In genomic region chr10:35640474-35640873, GRCh38 we compare ENCODE assay signal across 8 cellular contexts. TPM values are rescaled to one million over a fixed set of nuclear protein-coding genes. Genes with fewer than 3 reads are reported as not detected.
A peak's percentile ranks its signal among the peaks of the same experiment; 100 is the strongest.
DNase-seq lines count a peak whose midpoint lies in the region; ATAC-seq, FAIRE-seq and TF ChIP-seq lines count a peak whose summit lies in the region.

No MANE protein-coding gene starts in this region.

- H3K4me1 Mint-ChIP-seq in astrocyte (ENCODE audit: low read depth, unreplicated experiment): peaks cover 23% of the 10 kb centered on the region

- peaks cover 12% of the 10 kb centered on the region for H4K20me1 ChIP-seq in astrocyte (ENCODE audit: insufficient read depth, low read length)
- peaks cover 2% of the 10 kb centered on the region for H4K20me1 ChIP-seq in hepatocyte (ENCODE audit: insufficient read depth, poor library complexity, severe bottlenecking)

- H3K9me3 ChIP-seq in NT2/D1 (ENCODE audit: insufficient read depth, low read length) (peaks cover 7% of the 10 kb centered on the region; the same call in 1 of the 2 replicates), astrocyte (ENCODE audit: insufficient read depth, low read depth, low read length) (no peaks in the 10 kb centered on the region), hepatocyte (ENCODE audit: low read depth) (no peaks in the 10 kb centered on the region), psoas muscle (no peaks in the 10 kb centered on the region)

- H3K9me2 ChIP-seq in hepatocyte (replicated peaks; ENCODE audit: insufficient read depth): no peaks in the 10 kb centered on the region

- DNase-seq in activated CD4-positive, alpha-beta T cell treated with anti-CD3 and anti-CD28 coated beads for 4 hours: peak; percentile 29 to 30
- no peak for DNase-seq in activated CD4-positive, alpha-beta T cell treated with anti-CD3 and anti-CD28 coated beads for 1 hour
- DNase-seq in NT2/D1 (ENCODE audit: low read depth, low spot score) (no peak), astrocyte (ENCODE audit: low read depth) (peak; percentile 61), hepatocyte (ENCODE audit: low spot score) (peak; percentile 87), psoas muscle (peak; percentile 78 to 84), DMS153 (lab: John Stamatoyannopoulos, UW) (no peak)

- H3K79me2 ChIP-seq in astrocyte (ENCODE audit: insufficient read depth, low read length) (peaks cover 30% of the 10 kb centered on the region), hepatocyte (no peaks in the 10 kb centered on the region)

- H3K27ac ChIP-seq in astrocyte (ENCODE audit: low read depth, low read length) (peak overlapping the region; percentile 34), hepatocyte (no peak overlapping the region), psoas muscle (peak overlapping the region; percentile 55)

- TF ChIP-seq CTCF in astrocyte (IDR thresholded peaks at IDR 0.05; ENCODE audit: insufficient read depth, low read depth, low read length) (no peak), hepatocyte (IDR thresholded peaks at IDR 0.05; ENCODE audit: poor library complexity) (peak; percentile 52), psoas muscle (IDR thresholded peaks at IDR 0.05) (peak; percentile 61)

- H3K36me3 Mint-ChIP-seq in astrocyte (ENCODE audit: low read depth, unreplicated experiment): peaks cover 3% of the 10 kb centered on the region

- FAIRE-seq in astrocyte (lab: Jason Lieb, UNC): no peak

- H3K27ac Mint-ChIP-seq in astrocyte (ENCODE audit: unreplicated experiment): peak overlapping the region; percentile 69

- H3K4me2 ChIP-seq in astrocyte (ENCODE audit: low read length): peak overlapping the region; percentile 92
- peak overlapping the region; percentile 98 for H3K4me2 ChIP-seq in hepatocyte

- no peaks in the 10 kb centered on the region for H3K9me3 Mint-ChIP-seq in astrocyte (ENCODE audit: unreplicated experiment)

- H3K36me3 ChIP-seq in NT2/D1 (ENCODE audit: insufficient read depth, insufficient read length, low read length) (peaks cover 7% of the 10 kb centered on the region), astrocyte (ENCODE audit: insufficient read depth, low read length) (no peaks in the 10 kb centered on the region), hepatocyte (replicated peaks; ENCODE audit: insufficient read depth, low read depth) (no peaks in the 10 kb centered on the region), psoas muscle (ENCODE audit: insufficient read depth in 1 of 2, low read depth in 1 of 2) (peaks cover 0 to 6% of the 10 kb centered on the region in 2 donors)

- peaks cover 5% of the 10 kb centered on the region for H3K4me1 ChIP-seq in NT2/D1 (ENCODE audit: insufficient read depth, insufficient read length)
- H3K4me1 ChIP-seq in astrocyte (ENCODE audit: insufficient read depth, low read length): peaks cover 19% of the 10 kb centered on the region
- peaks cover 26% of the 10 kb centered on the region for H3K4me1 ChIP-seq in hepatocyte (ENCODE audit: insufficient read depth)
- H3K4me1 ChIP-seq in psoas muscle: peaks cover 5% of the 10 kb centered on the region

- ATAC-seq in HG02798 (IDR thresholded peaks at IDR 0.05; ENCODE audit: poor library complexity, unreplicated experiment) (peak; percentile 45), psoas muscle (peak; percentile 45 to 59 (median 46))

- H3K27me3 Mint-ChIP-seq in astrocyte (ENCODE audit: low read depth, unreplicated experiment): peaks cover 4% of the 10 kb centered on the region

- H3K27me3 ChIP-seq in NT2/D1 (ENCODE audit: insufficient read depth, insufficient read length): peaks cover 19% of the 10 kb centered on the region
- no peaks in the 10 kb centered on the region for H3K27me3 ChIP-seq in astrocyte (ENCODE audit: insufficient read depth, low read length)
- H3K27me3 ChIP-seq in hepatocyte: peaks cover 37% of the 10 kb centered on the region
- no peaks in the 10 kb centered on the region for H3K27me3 ChIP-seq in psoas muscle (ENCODE audit: insufficient read depth in 3 of 3, low read length in 2 of 3)

- peak overlapping the region; percentile 92 for H3K4me3 Mint-ChIP-seq in astrocyte (ENCODE audit: unreplicated experiment)

- H3K9ac ChIP-seq in NT2/D1 (ENCODE audit: insufficient read length, low read depth) (peak overlapping the region; percentile 42), astrocyte (ENCODE audit: low read length) (peak overlapping the region; percentile 76)

- intact Hi-C loops in psoas muscle (cut with DNase I): loop anchor here in 1 of 2 donors (10.0 kb wide), 2 partner anchors 354 to 534 kb away; no protein-coding TSS in a partner anchor

- peak overlapping the region; percentile 34 for H3K4me3 ChIP-seq in NT2/D1 (ENCODE audit: insufficient read length, low read depth)
- peak overlapping the region; percentile 69 for H3K4me3 ChIP-seq in astrocyte (ENCODE audit: insufficient read depth, low read depth, low read length)
- no peak overlapping the region for H3K4me3 ChIP-seq in hepatocyte
- H3K4me3 ChIP-seq in psoas muscle: peak overlapping the region; percentile 71

- H2AFZ ChIP-seq in astrocyte (ENCODE audit: low read depth, low read length): peak overlapping the region; percentile 86
- no peak overlapping the region for H2AFZ ChIP-seq in hepatocyte

- under 1% methylated on average over 24 of the region's 53 CpGs for WGBS in hepatocyte (ENCODE audit: low lambda C conversion rate, missing lambda C conversion rate)
- 0 to 1% (median 0%) methylated on average over 16 to 53 of the region's 53 CpGs for WGBS in psoas muscle, 3 donors

RNA-seq across cellular contexts. Expression of gene FZD8, which starts 1.6 kb away (rescaled TPM):
- total RNA-seq in astrocyte (17.2 and 30.9 TPM in 2 replicates), hepatocyte (5.9 and 7.7 TPM in 2 replicates), psoas muscle (1 to 10 TPM; 4.1 to 6.1 (median 5.6) TPM)
- polyA plus RNA-seq in hepatocyte (2.6 and 3.7 TPM in 2 replicates), psoas muscle (1 to 10 TPM; 1.4 to 2.8 (median 2.3) TPM)

RNA-seq across cellular contexts. Expression of gene GJD4, which starts 35.3 kb away (rescaled TPM):
- total RNA-seq in astrocyte: not detected in 2 replicates
- total RNA-seq in hepatocyte: 0.17 TPM in 1 of 2 replicates, not detected in the other
- not detected in 2 replicates for polyA plus RNA-seq in hepatocyte
- total RNA-seq in psoas muscle: not detected
- under 1 TPM in 1 of 3 donors, not detected in 2; 0.03 TPM for polyA plus RNA-seq in psoas muscle

Comparison
In these comparisons a context has a peak if more than half of its experiments do, and no peak if none do; other contexts are left out.
1. DNase-seq: peak in activated CD4-positive, alpha-beta T cell treated with anti-CD3 and anti-CD28 coated beads for 4 hours (2 of 2), astrocyte (single experiment), hepatocyte (single experiment) and psoas muscle (2 of 2); none in activated CD4-positive, alpha-beta T cell treated with anti-CD3 and anti-CD28 coated beads for 1 hour (single experiment), NT2/D1 (single experiment) and DMS153 (single experiment).